ENCODE assay signal across 9 cellular contexts in genomic region chr10:92594194-92594593, GRCh38. TPM values are rescaled to one million over a fixed set of nuclear protein-coding genes. Genes with fewer than 3 reads are reported as not detected.
DNase-seq lines count a peak whose midpoint lies in the region; TF ChIP-seq lines count a peak whose summit lies in the region.
"Had no signal": no experiment of that assay in that cellular context is flagged by ENCODE, and none has a peak within 500 bp of the region (broad histone marks: within the 10 kb centered on the region; RNA-seq: fewer than 3 reads in every experiment).

No MANE protein-coding gene starts in this region.

- peak overlapping the region; percentile 97 for H3K4me3 Mint-ChIP-seq in activated CD4-positive, alpha-beta memory T cell treated with anti-CD3 and anti-CD28 coated beads for 36 hours

- peak overlapping the region; percentile 92 for H3K9ac ChIP-seq in iPS-18a (ENCODE audit: low read length)

- H3K4me3 ChIP-seq in AG10803 (ENCODE audit: low read length), result peak overlapping the region; percentile 80
- peak overlapping the region; percentile 87 for H3K4me3 ChIP-seq in HEK293 (ENCODE audit: low read depth, low read length)
- peak overlapping the region; percentile 97 for H3K4me3 ChIP-seq in iPS-18a (ENCODE audit: low read length)
- H3K4me3 ChIP-seq in effector memory CD4-positive, alpha-beta T cell (ENCODE audit: insufficient read depth, low read depth, low read length, poor library complexity, severe bottlenecking), result no peak overlapping the region

- DNase-seq in AG10803 (ENCODE audit: low read depth) (no peak), COLO829 (ENCODE audit: low spot score) (no peak), activated gamma-delta T cell (lab: John Stamatoyannopoulos, UW) (no peak), NCI-H187 (lab: John Stamatoyannopoulos, UW) (no peak)
- no peak for DNase-seq in activated CD4-positive, alpha-beta memory T cell treated with anti-CD3 and anti-CD28 coated beads for 36 hours
- no peak for DNase-seq in effector memory CD4-positive, alpha-beta T cell
- DNase-seq: activated CD8-positive, alpha-beta memory T cell treated with anti-CD3 and anti-CD28 coated beads for 24 hours had no signal

- H3K27me3 ChIP-seq in iPS-18a (ENCODE audit: control insufficient read depth, insufficient read depth, low read length), result no peaks in the 10 kb centered on the region
- H3K27me3 ChIP-seq in effector memory CD4-positive, alpha-beta T cell (replicated peaks; ENCODE audit: control insufficient read depth, insufficient read depth, low read length, poor library complexity, severe bottlenecking), result no peaks in the 10 kb centered on the region

- H3K4me1 ChIP-seq in HEK293 (ENCODE audit: control insufficient read depth, insufficient read depth, low read length), result no peaks in the 10 kb centered on the region
- peaks cover 12% of the 10 kb centered on the region for H3K4me1 ChIP-seq in iPS-18a (ENCODE audit: control insufficient read depth, low read depth, low read length)
- H3K4me1 ChIP-seq in effector memory CD4-positive, alpha-beta T cell (ENCODE audit: control insufficient read depth, insufficient read depth, low read length, poor library complexity, severe bottlenecking), result peaks cover 10% of the 10 kb centered on the region

- H3K9me3 ChIP-seq in HEK293 (ENCODE audit: control insufficient read depth, insufficient read depth, low read depth, low read length) (no peaks in the 10 kb centered on the region), iPS-18a (ENCODE audit: control insufficient read depth, low read depth, low read length) (no peaks in the 10 kb centered on the region)
- H3K9me3 ChIP-seq in effector memory CD4-positive, alpha-beta T cell (ENCODE audit: control insufficient read depth, low read length), result no peaks in the 10 kb centered on the region

- peaks cover 17% of the 10 kb centered on the region for H3K36me3 Mint-ChIP-seq in activated CD4-positive, alpha-beta memory T cell treated with anti-CD3 and anti-CD28 coated beads for 36 hours

- no peaks in the 10 kb centered on the region for H3K9me3 Mint-ChIP-seq in activated CD4-positive, alpha-beta memory T cell treated with anti-CD3 and anti-CD28 coated beads for 36 hours

- peaks cover 0 to 4% of the 10 kb centered on the region in 2 experiments; a peak in 2 of 3 replicates for H3K36me3 ChIP-seq in HEK293 (ENCODE audit: control insufficient read depth in 2 of 2, insufficient read depth in 1 of 2, low read length in 2 of 2)
- no peaks in the 10 kb centered on the region for H3K36me3 ChIP-seq in iPS-18a (ENCODE audit: control insufficient read depth, low read depth, low read length)
- no peaks in the 10 kb centered on the region for H3K36me3 ChIP-seq in effector memory CD4-positive, alpha-beta T cell (ENCODE audit: control insufficient read depth, insufficient read depth, low read length)

- no peaks in the 10 kb centered on the region for H3K27me3 Mint-ChIP-seq in activated CD4-positive, alpha-beta memory T cell treated with anti-CD3 and anti-CD28 coated beads for 36 hours

- peak overlapping the region; percentile 78 for H3K27ac Mint-ChIP-seq in activated CD4-positive, alpha-beta memory T cell treated with anti-CD3 and anti-CD28 coated beads for 36 hours

- TF ChIP-seq CTCF in AG10803 (conservative IDR thresholded peaks at IDR 0.05; ENCODE audit: low read length) (no peak), HEK293 (tag by site-specific recombination; IDR thresholded peaks at IDR 0.05) (no peak)

- peaks cover 43% of the 10 kb centered on the region for H3K4me1 Mint-ChIP-seq in activated CD4-positive, alpha-beta memory T cell treated with anti-CD3 and anti-CD28 coated beads for 36 hours (ENCODE audit: low read depth)

- CTCF ChIA-PET in HEK293 (lab: Yijun Ruan, JAX), result no interaction called here
- CTCF ChIA-PET in activated CD4-positive, alpha-beta memory T cell treated with anti-CD3 and anti-CD28 coated beads for 36 hours (lab: Charles Lee), result interaction anchor here (0.8 to 1.5 kb wide), 2 partner anchors 22 to 51 kb away, joined by 3 to 4 read pairs; no protein-coding TSS in a partner anchor

- intact Hi-C loops in activated CD4-positive, alpha-beta memory T cell treated with anti-CD3 and anti-CD28 coated beads for 36 hours (cut with micrococcal nuclease), result loop anchor here (5.0 kb wide), 5 partner anchors 48 to 1108 kb away; partner anchors contain the start of gene FRA10AC1

- POLR2A ChIA-PET in HEK293 (lab: Yijun Ruan, JAX), result interaction anchor here (0.5 kb wide), 1 partner anchor 587 kb away, joined by 7 read pairs; no protein-coding TSS in a partner anchor
- POLR2A ChIA-PET in activated CD4-positive, alpha-beta memory T cell treated with anti-CD3 and anti-CD28 coated beads for 36 hours (lab: Charles Lee), result interaction anchor here (1.2 kb wide), 1 partner anchor 20 kb away, joined by 6 read pairs; the partner anchor contains the start of gene IDE

- H3K27ac ChIP-seq in HEK293 (ENCODE audit: extremely low read depth, low read depth, low read length) (no peak overlapping the region), iPS-18a (ENCODE audit: low read length) (no peak overlapping the region)
- H3K27ac ChIP-seq in effector memory CD4-positive, alpha-beta T cell (ENCODE audit: insufficient read depth, low read length, poor library complexity, severe bottlenecking), result no peak overlapping the region

TF ChIP-seq in HEK293, 187 proteins besides CTCF, POLR2A, EP300 and RAD21:
- no peak for TF ChIP-seq ZBTB20 (tag by site-specific recombination; IDR thresholded peaks at IDR 0.05)
- TF ChIP-seq ZFP69B (tag by site-specific recombination; IDR thresholded peaks at IDR 0.05), result no peak
- TF ChIP-seq ZNF785 (tag by site-specific recombination; IDR thresholded peaks at IDR 0.05), result no peak
- TF ChIP-seq ZBTB1 (tag by site-specific recombination; IDR thresholded peaks at IDR 0.05), result no peak
- no peak for TF ChIP-seq ZNF830 (tag by site-specific recombination; IDR thresholded peaks at IDR 0.05; ENCODE audit: low read depth)
- TF ChIP-seq ZNF747 (tag by site-specific recombination; IDR thresholded peaks at IDR 0.05), result no peak
- no peak for TF ChIP-seq ZNF777 (tag by site-specific recombination; IDR thresholded peaks at IDR 0.05; ENCODE audit: borderline replicate concordance)
- no peak for TF ChIP-seq ZNF510 (tag by site-specific recombination; IDR thresholded peaks at IDR 0.05; ENCODE audit: insufficient replicate concordance)
- no peak for TF ChIP-seq KLF9 (tag by site-specific recombination; IDR thresholded peaks at IDR 0.05; ENCODE audit: low read depth)

RNA-seq across cellular contexts. Expression of gene KIF11, which starts 1.3 kb away (rescaled TPM):
- 10 to 100 TPM; 56.3 to 57.3 TPM for total RNA-seq in activated CD4-positive, alpha-beta memory T cell treated with anti-CD3 and anti-CD28 coated beads for 36 hours

RNA-seq across cellular contexts. Expression of gene IDE, which starts 20.3 kb away (rescaled TPM):
- total RNA-seq in activated CD4-positive, alpha-beta memory T cell treated with anti-CD3 and anti-CD28 coated beads for 36 hours, result 10 to 100 TPM; 32.3 to 40.1 TPM
